Comparison of ENCODE assay signal across 13 cellular contexts in genomic region chr13:32783067-32783466, GRCh38.
DNase-seq lines count a peak whose midpoint lies in the region; ATAC-seq and FAIRE-seq lines count a peak whose summit lies in the region.
"Had no signal": no experiment of that assay in that cellular context is flagged by ENCODE, and none has a peak within 500 bp of the region (broad histone marks: within the 10 kb centered on the region; RNA-seq: fewer than 3 reads in every experiment).

No MANE protein-coding gene starts in this region.

- DNase-seq in stimulated activated CD4-positive, alpha-beta T cell treated with anti-CD3 and anti-CD28 coated beads, Interleukin-15, amount 100 ng/mL, for 24 hours = peak; percentile 16
- DNase-seq in stimulated activated CD4-positive, alpha-beta T cell treated with anti-CD3 and anti-CD28 coated beads, Interleukin-12 subunit alpha, Interleukin-12 subunit beta, amount 100 ng/mL, for 4 hours = no peak
- DNase-seq in RCC 7860 (ENCODE audit: low spot score) (peak; percentile 61), superior temporal gyrus (ENCODE audit: extremely low spot score) (peak; percentile 47)
- peak in 1 of 3 experiments; percentile 2 for DNase-seq in effector memory CD8-positive, alpha-beta T cell
- DNase-seq: C1 segment of cervical spinal cord, islet precursor cell, naive B cell, NCI-H1417 treated with DMSO at 0.1 percent for 48 hours, stomach had no signal

- H3K36me3 Mint-ChIP-seq in effector memory CD8-positive, alpha-beta T cell (ENCODE audit: insufficient read depth) = peaks cover 18% of the 10 kb centered on the region

- FAIRE-seq in RCC 7860 (lab: Jason Lieb, UNC) = peak; percentile 77

- H3K4me3 Mint-ChIP-seq in effector memory CD8-positive, alpha-beta T cell = peak overlapping the region in 1 of 2 donors; percentile 62
- H3K4me3 Mint-ChIP-seq: naive B cell had no signal

- peaks cover 9 to 21% of the 10 kb centered on the region in 2 donors for H3K4me1 Mint-ChIP-seq in effector memory CD8-positive, alpha-beta T cell (ENCODE audit: low read depth in 2 of 2)
- H3K4me1 Mint-ChIP-seq: naive B cell had no signal

- H3K27ac Mint-ChIP-seq in effector memory CD8-positive, alpha-beta T cell = peak overlapping the region; percentile 47 to 87
- H3K27ac Mint-ChIP-seq: naive B cell had no signal

- H3K9me3 Mint-ChIP-seq in effector memory CD8-positive, alpha-beta T cell = no peaks in the 10 kb centered on the region

- H3K27me3 Mint-ChIP-seq in effector memory CD8-positive, alpha-beta T cell = no peaks in the 10 kb centered on the region
- H3K27me3 Mint-ChIP-seq: naive B cell had no signal

- peak; percentile 50 for ATAC-seq in effector memory CD8-positive, alpha-beta T cell (replicated peaks)
- ATAC-seq in GM21515 (IDR thresholded peaks at IDR 0.05; ENCODE audit: unreplicated experiment) (no peak), GM19351 (IDR thresholded peaks at IDR 0.05; ENCODE audit: unreplicated experiment) (no peak), GM21786 (IDR thresholded peaks at IDR 0.05; ENCODE audit: unreplicated experiment) (no peak)
